Comparison of ENCODE assay signal across 29 cellular contexts in genomic region chr5:154589511-154589910, GRCh38.
"Had no signal": no experiment of that assay in that cellular context is flagged by ENCODE, and none has a peak within 500 bp of the region (broad histone marks: within the 10 kb centered on the region; RNA-seq: fewer than 3 reads in every experiment).

No MANE protein-coding gene starts in this region.

- H3K36me3 ChIP-seq: adrenal gland, cardiac muscle cell had no signal

- H3K4me1 ChIP-seq: adrenal gland, body of pancreas had no signal

- H3K4me1 Mint-ChIP-seq: activated CD4-positive, alpha-beta T cell treated with anti-CD3 and anti-CD28 coated beads for 36 hours; activated CD4-positive, alpha-beta T cell treated with anti-CD3 and anti-CD28 coated beads, Interleukin-2, amount 10 ng/mL, durations not matched to agents 24 days and 14 days; activated CD8-positive, alpha-beta memory T cell treated with anti-CD3 and anti-CD28 coated beads, Interleukin-2, amount 10 ng/mL, durations not matched to agents 7 days and 5 days; activated naive CD4-positive, alpha-beta T cell treated with anti-CD3 and anti-CD28 coated beads, Interleukin-2, amount 50 U/mL, for 24 hours; activated naive CD8-positive, alpha-beta T cell treated with anti-CD3 and anti-CD28 coated beads for 36 hours; activated naive CD8-positive, alpha-beta T cell treated with anti-CD3 and anti-CD28 coated beads, Interleukin-2, amount 50 U/mL, for 24 hours; central memory CD8-positive, alpha-beta T cell had no signal

- H3K27ac Mint-ChIP-seq: activated CD4-positive, alpha-beta memory T cell treated with anti-CD3 and anti-CD28 coated beads for 36 hours; activated CD4-positive, alpha-beta T cell treated with anti-CD3 and anti-CD28 coated beads for 36 hours; activated CD4-positive, alpha-beta T cell treated with anti-CD3 and anti-CD28 coated beads, Interleukin-2, amount 10 ng/mL, durations not matched to agents 24 days and 14 days; activated CD8-positive, alpha-beta memory T cell treated with anti-CD3 and anti-CD28 coated beads, Interleukin-2, amount 10 ng/mL, durations not matched to agents 7 days and 5 days; activated CD8-positive, alpha-beta T cell treated with anti-CD3 and anti-CD28 coated beads, Interleukin-2, amount 10 ng/mL, durations not matched to agents 7 days and 5 days; activated naive CD4-positive, alpha-beta T cell treated with anti-CD3 and anti-CD28 coated beads for 36 hours; activated naive CD4-positive, alpha-beta T cell treated with anti-CD3 and anti-CD28 coated beads, Interleukin-2, amount 50 U/mL, for 24 hours; activated naive CD8-positive, alpha-beta T cell treated with anti-CD3 and anti-CD28 coated beads for 36 hours; activated naive CD8-positive, alpha-beta T cell treated with anti-CD3 and anti-CD28 coated beads, Interleukin-2, amount 50 U/mL, for 24 hours; activated T-helper 1 cell treated with anti-CD3 and anti-CD28 coated beads, Interleukin-12 subunit alpha, Interleukin-12 subunit beta, Interleukin-2, Interleukin-4 antibody, amounts not matched to agents 30 ng/mL and 10 ng/mL and 1 ng/mL, durations not matched to agents 14 hours and 24 hours and 36 hours; activated T-helper 2 cell treated with anti-CD3 and anti-CD28 coated beads, Interferon-gamma antibody, Interleukin-2, Interleukin-4, amounts not matched to agents 10 μg/mL and 5 μg/mL and 100 μg/mL, durations not matched to agents 14 hours and 24 hours and 36 hours had no signal

- DNase-seq: activated CD4-positive, alpha-beta memory T cell treated with anti-CD3 and anti-CD28 coated beads for 36 hours; activated CD4-positive, alpha-beta T cell treated with anti-CD3 and anti-CD28 coated beads for 36 hours; activated CD4-positive, alpha-beta T cell treated with anti-CD3 and anti-CD28 coated beads, Interleukin-2, amount 10 ng/mL, durations not matched to agents 24 days and 14 days; activated CD4-positive, CD25-positive, alpha-beta regulatory T cell; activated CD4-positive, CD25-positive, alpha-beta regulatory T cell treated with anti-CD3 and anti-CD28 coated beads, Interleukin-2, amount 50 U/mL, for 72 hours; activated CD8-positive, alpha-beta memory T cell treated with anti-CD3 and anti-CD28 coated beads, Interleukin-2, amount 10 ng/mL, durations not matched to agents 7 days and 5 days; activated CD8-positive, alpha-beta memory T cell treated with anti-CD3 and anti-CD28 coated beads, Interleukin-2, amount 50 U/mL, for 4 hours; activated CD8-positive, alpha-beta T cell treated with anti-CD3 and anti-CD28 coated beads, Interleukin-2, amount 10 ng/mL, durations not matched to agents 7 days and 5 days; activated effector memory CD4-positive, alpha-beta T cell treated with anti-CD3 and anti-CD28 coated beads, Interleukin-2, amount 50 U/mL, for 16 hours; activated naive CD4-positive, alpha-beta T cell treated with anti-CD3 and anti-CD28 coated beads for 36 hours; activated naive CD8-positive, alpha-beta T cell treated with anti-CD3 and anti-CD28 coated beads for 36 hours; activated naive CD8-positive, alpha-beta T cell treated with anti-CD3 and anti-CD28 coated beads, Interleukin-2, amount 50 U/mL, for 24 hours; activated T-cell treated with anti-CD3 and anti-CD28 coated beads, Interleukin-2, amount 50 U/mL, for 1 hour; activated T-cell treated with anti-CD3 and anti-CD28 coated beads, Interleukin-2, amount 50 U/mL, for 48 hours; adrenal gland; amygdala; aorta; body of pancreas; cortex of kidney; dermis blood vessel endothelial cell; effector CD4-positive, alpha-beta T cell; foreskin fibroblast; T-helper 2 cell had no signal

- ATAC-seq: activated CD4-positive, alpha-beta T cell treated with anti-CD3 and anti-CD28 coated beads for 36 hours; activated CD8-positive, alpha-beta memory T cell treated with anti-CD3 and anti-CD28 coated beads, Interleukin-2, amount 10 ng/mL, durations not matched to agents 7 days and 5 days; activated CD8-positive, alpha-beta T cell treated with anti-CD3 and anti-CD28 coated beads, Interleukin-2, amount 10 ng/mL, durations not matched to agents 7 days and 5 days; activated naive CD8-positive, alpha-beta T cell treated with anti-CD3 and anti-CD28 coated beads, Interleukin-2, amount 50 U/mL, for 24 hours; body of pancreas; esophagus mucosa had no signal

- H3K9me3 Mint-ChIP-seq: activated CD4-positive, alpha-beta memory T cell treated with anti-CD3 and anti-CD28 coated beads for 36 hours; activated CD4-positive, alpha-beta T cell treated with anti-CD3 and anti-CD28 coated beads, Interleukin-2, amount 10 ng/mL, durations not matched to agents 24 days and 14 days; activated naive CD4-positive, alpha-beta T cell treated with anti-CD3 and anti-CD28 coated beads for 36 hours; activated naive CD4-positive, alpha-beta T cell treated with anti-CD3 and anti-CD28 coated beads, Interleukin-2, amount 50 U/mL, for 24 hours; activated naive CD8-positive, alpha-beta T cell treated with anti-CD3 and anti-CD28 coated beads for 36 hours; activated naive CD8-positive, alpha-beta T cell treated with anti-CD3 and anti-CD28 coated beads, Interleukin-2, amount 50 U/mL, for 24 hours; activated T-helper 1 cell treated with anti-CD3 and anti-CD28 coated beads, Interleukin-12 subunit alpha, Interleukin-12 subunit beta, Interleukin-2, Interleukin-4 antibody, amounts not matched to agents 30 ng/mL and 10 ng/mL and 1 ng/mL, durations not matched to agents 14 hours and 24 hours and 36 hours; activated T-helper 2 cell treated with anti-CD3 and anti-CD28 coated beads, Interferon-gamma antibody, Interleukin-2, Interleukin-4, amounts not matched to agents 10 μg/mL and 5 μg/mL and 100 μg/mL, durations not matched to agents 14 hours and 24 hours and 36 hours; central memory CD8-positive, alpha-beta T cell had no signal

- H3K36me3 Mint-ChIP-seq: activated CD4-positive, alpha-beta memory T cell treated with anti-CD3 and anti-CD28 coated beads for 36 hours; activated CD8-positive, alpha-beta memory T cell treated with anti-CD3 and anti-CD28 coated beads, Interleukin-2, amount 10 ng/mL, durations not matched to agents 7 days and 5 days; activated naive CD4-positive, alpha-beta T cell treated with anti-CD3 and anti-CD28 coated beads, Interleukin-2, amount 50 U/mL, for 24 hours; activated naive CD8-positive, alpha-beta T cell treated with anti-CD3 and anti-CD28 coated beads for 36 hours had no signal

- H3K27ac ChIP-seq: adrenal gland, body of pancreas, cardiac muscle cell had no signal

- H3K4me3 Mint-ChIP-seq: activated CD4-positive, alpha-beta memory T cell treated with anti-CD3 and anti-CD28 coated beads for 36 hours; activated CD4-positive, alpha-beta T cell treated with anti-CD3 and anti-CD28 coated beads for 36 hours; activated CD4-positive, alpha-beta T cell treated with anti-CD3 and anti-CD28 coated beads, Interleukin-2, amount 10 ng/mL, durations not matched to agents 24 days and 14 days; activated CD8-positive, alpha-beta memory T cell treated with anti-CD3 and anti-CD28 coated beads, Interleukin-2, amount 10 ng/mL, durations not matched to agents 7 days and 5 days; activated CD8-positive, alpha-beta T cell treated with anti-CD3 and anti-CD28 coated beads, Interleukin-2, amount 10 ng/mL, durations not matched to agents 7 days and 5 days; activated naive CD4-positive, alpha-beta T cell treated with anti-CD3 and anti-CD28 coated beads for 36 hours; activated naive CD4-positive, alpha-beta T cell treated with anti-CD3 and anti-CD28 coated beads, Interleukin-2, amount 50 U/mL, for 24 hours; activated naive CD8-positive, alpha-beta T cell treated with anti-CD3 and anti-CD28 coated beads for 36 hours; activated naive CD8-positive, alpha-beta T cell treated with anti-CD3 and anti-CD28 coated beads, Interleukin-2, amount 50 U/mL, for 24 hours; activated T-helper 1 cell treated with anti-CD3 and anti-CD28 coated beads, Interleukin-12 subunit alpha, Interleukin-12 subunit beta, Interleukin-2, Interleukin-4 antibody, amounts not matched to agents 30 ng/mL and 10 ng/mL and 1 ng/mL, durations not matched to agents 14 hours and 24 hours and 36 hours; central memory CD8-positive, alpha-beta T cell had no signal

- H3K4me3 ChIP-seq: adrenal gland, body of pancreas, cardiac muscle cell had no signal

- H3K27me3 ChIP-seq: adrenal gland, body of pancreas, cardiac muscle cell had no signal

- H3K9me3 ChIP-seq: adrenal gland, body of pancreas had no signal
